7 cellular contexts compared by ENCODE assay signal in the genomic region with DNA sequence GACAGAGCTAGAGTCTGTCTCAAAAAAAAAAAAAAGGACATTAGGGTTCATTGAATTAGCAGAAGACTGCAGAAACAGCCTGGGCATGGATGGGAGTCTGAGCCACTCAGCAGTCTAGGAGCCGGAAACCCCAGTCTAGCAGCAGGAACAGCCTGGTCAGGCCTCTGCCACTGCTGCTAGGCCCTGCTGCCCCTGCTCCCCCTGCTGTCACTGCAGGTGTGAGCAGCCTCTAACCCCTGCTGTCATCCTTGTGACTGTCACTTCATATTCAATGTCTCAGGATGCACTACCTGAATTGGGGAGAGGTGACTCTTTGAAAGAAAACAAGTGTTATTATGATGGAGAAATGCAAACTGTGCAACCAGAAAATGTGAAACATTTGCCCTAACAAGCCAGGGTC. TPM values are rescaled to one million over a fixed set of nuclear protein-coding genes. Genes with fewer than 3 reads are reported as not detected.
DNase-seq lines count a peak whose midpoint lies in the region; ATAC-seq lines count a peak whose summit lies in the region.

No MANE protein-coding gene starts in this region.

- no peak overlapping the region for H3K27ac ChIP-seq in naive thymus-derived CD4-positive, alpha-beta T cell (ENCODE audit: low read depth, low read length)

- H3K4me1 ChIP-seq in naive thymus-derived CD4-positive, alpha-beta T cell (ENCODE audit: control insufficient read depth in 2 of 2, insufficient read depth in 2 of 2, low read length in 2 of 2), result peaks cover 0 to 4% of the 10 kb centered on the region in 2 donors

- H3K27ac Mint-ChIP-seq in naive thymus-derived CD4-positive, alpha-beta T cell, result peak overlapping the region in 1 of 9 donors; percentile 5

- CTCF ChIA-PET in naive thymus-derived CD4-positive, alpha-beta T cell (lab: Charles Lee), result interaction anchor here (0.6 to 1.8 kb wide), 2 partner anchors 10 to 92 kb away, joined by 3 to 9 read pairs; no protein-coding TSS in a partner anchor

- peaks cover 0 to 5% (median 0%) of the 10 kb centered on the region in 11 donors for H3K9me3 Mint-ChIP-seq in naive thymus-derived CD4-positive, alpha-beta T cell

- no peaks in the 10 kb centered on the region for H3K27me3 Mint-ChIP-seq in naive thymus-derived CD4-positive, alpha-beta T cell

- DNase-seq in G401 (ENCODE audit: low spot score) (peak; percentile 29), HuH-7 (ENCODE audit: low spot score) (peak; percentile 82), middle frontal gyrus (ENCODE audit: extremely low spot score, low spot score) (no peak)
- DNase-seq in activated T-cell treated with anti-CD3 and anti-CD28 coated beads, Interleukin-2, amount 50 U/mL, for 1 hour, result peak; percentile 39
- peak in 8 of 9 donors; percentile 23 to 58 (median 48) for DNase-seq in naive thymus-derived CD4-positive, alpha-beta T cell

- H3K4me1 Mint-ChIP-seq in naive thymus-derived CD4-positive, alpha-beta T cell, result peaks cover 4 to 14% (median 9%) of the 10 kb centered on the region in 7 donors

- H3K9me3 ChIP-seq in naive thymus-derived CD4-positive, alpha-beta T cell (ENCODE audit: control insufficient read depth in 2 of 3, low read length in 3 of 3), result no peaks in the 10 kb centered on the region

- H3K4me3 ChIP-seq in naive thymus-derived CD4-positive, alpha-beta T cell (ENCODE audit: low read length), result no peak overlapping the region

- no peaks in the 10 kb centered on the region for H3K36me3 ChIP-seq in naive thymus-derived CD4-positive, alpha-beta T cell (ENCODE audit: control insufficient read depth in 2 of 3, insufficient read depth in 3 of 3, low read length in 3 of 3)

- H3K4me3 Mint-ChIP-seq in naive thymus-derived CD4-positive, alpha-beta T cell, result no peak overlapping the region

- peaks cover 0 to 4% (median 0%) of the 10 kb centered on the region in 5 donors for H3K36me3 Mint-ChIP-seq in naive thymus-derived CD4-positive, alpha-beta T cell

- H3K27me3 ChIP-seq in naive thymus-derived CD4-positive, alpha-beta T cell (ENCODE audit: control insufficient read depth in 2 of 2, insufficient read depth in 2 of 2, low read length in 2 of 2), result no peaks in the 10 kb centered on the region

- ATAC-seq in naive thymus-derived CD4-positive, alpha-beta T cell, result peak; percentile 87
- no peak for ATAC-seq in HG02870 (IDR thresholded peaks at IDR 0.05; ENCODE audit: unreplicated experiment)
- no peak for ATAC-seq in GM21576 (IDR thresholded peaks at IDR 0.05; ENCODE audit: unreplicated experiment)

- in situ Hi-C loops in G401 (cut with HindIII; ENCODE audit: low sequenced_read_pairs), result no loop called here

- POLR2A ChIA-PET in naive thymus-derived CD4-positive, alpha-beta T cell (lab: Charles Lee), result interaction anchor here (2.3 kb wide), 1 partner anchor 11 kb away, joined by 6 read pairs; no protein-coding TSS in a partner anchor

- intact Hi-C loops in naive thymus-derived CD4-positive, alpha-beta T cell (cut with micrococcal nuclease), result loop anchor here in 1 of 2 donors (1.0 kb wide), 1 partner anchor 461 kb away; no protein-coding TSS in a partner anchor

RNA-seq across cellular contexts. Expression of gene DDX17, which starts 7.0 kb away (rescaled TPM):
- 531 and 580 TPM in 2 replicates for total RNA-seq in G401 (2014; rRNA removed; shearing (Covaris generic))
- 1,000 to 10,000 TPM in 2 of 5 experiments, 100 to 1,000 TPM in 3; 478 to 1,097 (median 684) TPM for total RNA-seq in naive thymus-derived CD4-positive, alpha-beta T cell
- polyA plus RNA-seq in naive thymus-derived CD4-positive, alpha-beta T cell, result 10 to 100 TPM; 37.7 to 43.4 TPM

RNA-seq across cellular contexts. Expression of gene KDELR3, which starts 45.2 kb away (rescaled TPM):
- total RNA-seq in G401 (2014; rRNA removed; shearing (Covaris generic)), result 3.9 and 6.7 TPM in 2 replicates
- under 1 TPM in 1 of 5 experiments, not detected in 4; 0.80 TPM for total RNA-seq in naive thymus-derived CD4-positive, alpha-beta T cell
- not detected for polyA plus RNA-seq in naive thymus-derived CD4-positive, alpha-beta T cell

RNA-seq across cellular contexts. Expression of gene DMC1, which starts 56.9 kb away (rescaled TPM):
- 4.0 and 107 TPM in 2 replicates for total RNA-seq in G401 (2014; rRNA removed; shearing (Covaris generic))
- 1 to 10 TPM in 1 of 5 experiments, under 1 TPM in 3, not detected in 1; 0.32 to 7.4 (median 0.65) TPM for total RNA-seq in naive thymus-derived CD4-positive, alpha-beta T cell
- under 1 TPM in 1 of 2 donors, not detected in 1; 0.13 TPM for polyA plus RNA-seq in naive thymus-derived CD4-positive, alpha-beta T cell

RNA-seq across cellular contexts. Expression of gene KCNJ4, which starts 58.1 kb away (rescaled TPM):
- total RNA-seq in G401 (2014; rRNA removed; shearing (Covaris generic)), result 37.9 and 38.6 TPM in 2 replicates
- total RNA-seq in naive thymus-derived CD4-positive, alpha-beta T cell, result not detected
- not detected for polyA plus RNA-seq in naive thymus-derived CD4-positive, alpha-beta T cell
